In the genomic region with DNA sequence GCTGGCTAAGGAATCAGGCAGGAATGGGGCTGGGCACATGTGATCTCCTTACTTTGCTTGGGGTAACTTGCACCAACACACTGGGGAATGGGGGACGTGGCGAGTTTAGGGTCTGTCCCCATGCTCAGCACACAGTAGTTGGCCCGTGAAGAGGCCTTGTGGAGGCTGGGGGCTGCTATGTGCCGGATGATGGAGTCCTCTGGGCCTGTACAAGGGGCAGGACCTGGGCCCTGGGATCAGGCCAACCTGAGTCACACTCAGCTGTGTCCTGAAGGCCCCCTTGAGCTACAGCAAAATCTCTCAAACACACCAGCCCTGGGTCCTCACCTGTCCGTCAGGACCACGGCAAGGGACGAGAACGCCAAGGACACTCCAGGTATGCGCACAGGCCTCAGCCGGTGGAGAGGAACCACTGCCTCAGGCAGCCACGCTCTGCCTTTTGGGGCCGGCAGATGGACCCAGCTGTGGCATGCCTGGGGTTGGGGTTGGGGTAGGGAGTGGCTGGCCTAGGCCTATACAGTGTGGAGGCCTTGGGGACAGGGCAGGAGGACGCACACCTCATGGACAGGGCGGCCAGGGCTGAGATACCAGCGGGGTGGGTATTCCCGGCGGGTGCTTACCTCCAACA, we compare ENCODE assay signal across 14 cellular contexts. TPM values are rescaled to one million over a fixed set of nuclear protein-coding genes. Genes with fewer than 3 reads are reported as not detected.
"Had no signal": no experiment of that assay in that cellular context is flagged by ENCODE, and none has a peak within 500 bp of the region (broad histone marks: within the 10 kb centered on the region; RNA-seq: fewer than 3 reads in every experiment).

No MANE protein-coding gene starts in this region.

- H3K9me3 ChIP-seq: ovary, tibial nerve had no signal

- H3K4me3 Mint-ChIP-seq: brain; natural killer cell treated with Interleukin-12 subunit alpha and Interleukin-12 subunit beta and Interleukin-15 and Interleukin-18, amount 100 ng/mL, for 72 hours had no signal

- H3K27me3 ChIP-seq: ovary, tibial nerve had no signal

- H3K27ac ChIP-seq: ovary, skin epidermis, tibial nerve had no signal

- H3K27me3 Mint-ChIP-seq: brain; natural killer cell treated with Interleukin-12 subunit alpha and Interleukin-12 subunit beta and Interleukin-15 and Interleukin-18, amount 100 ng/mL, for 72 hours had no signal

- H3K36me3 Mint-ChIP-seq: natural killer cell treated with Interleukin-12 subunit alpha and Interleukin-12 subunit beta and Interleukin-15 and Interleukin-18, amount 100 ng/mL, for 72 hours had no signal

- H3K9me3 Mint-ChIP-seq: activated naive CD4-positive, alpha-beta T cell treated with anti-CD3 and anti-CD28 coated beads, Interleukin-2, amount 50 U/mL, for 72 hours; brain; natural killer cell treated with Interleukin-12 subunit alpha and Interleukin-12 subunit beta and Interleukin-15 and Interleukin-18, amount 100 ng/mL, for 72 hours had no signal

- H3K27ac Mint-ChIP-seq: natural killer cell treated with Interleukin-12 subunit alpha and Interleukin-12 subunit beta and Interleukin-15 and Interleukin-18, amount 100 ng/mL, for 72 hours had no signal

- H3K36me3 ChIP-seq: ovary had no signal

- H3K4me3 ChIP-seq: ovary, skin epidermis, tibial nerve had no signal

- ATAC-seq: activated naive CD4-positive, alpha-beta T cell treated with anti-CD3 and anti-CD28 coated beads, Interleukin-2, amount 50 U/mL, for 72 hours; natural killer cell treated with Interleukin-12 subunit alpha and Interleukin-12 subunit beta and Interleukin-15 and Interleukin-18, amount 100 ng/mL, for 72 hours had no signal

- DNase-seq: activated T-cell treated with anti-CD3 and anti-CD28 coated beads for 4 hours, amniotic stem cell, cerebellar nuclear complex, dermis blood vessel endothelial cell, hypothalamus, mammary epithelial cell, T1000 had no signal

RNA-seq across cellular contexts. Expression of a gene that starts 34.3 kb away (rescaled TPM):
- total RNA-seq: SK-MEL-5 had no signal
